ENCODE assay signal across 1 cellular context in genomic region chr12:51171884-51172514, GRCh38.
TF ChIP-seq lines count a peak whose summit lies in the region.

No MANE protein-coding gene starts in this region.

TF ChIP-seq in GM23338, 12 proteins besides CTCF, POLR2A, EP300 and RAD21 (continued from another document):
- no peak for TF ChIP-seq ZNF462 (CRISPR knock-in tag; IDR thresholded peaks at IDR 0.05)
- TF ChIP-seq POLR2AphosphoS5 (IDR thresholded peaks at IDR 0.05; ENCODE audit: low read depth): no peak
- no peak for TF ChIP-seq NANOG (IDR thresholded peaks at IDR 0.05; ENCODE audit: borderline replicate concordance)
TF ChIP-seq in GM23338: peak in this region for 0.
